ENCODE assay signal across 9 cellular contexts in genomic region chr1:168234846-168235547, GRCh38. TPM values are rescaled to one million over a fixed set of nuclear protein-coding genes. Genes with fewer than 3 reads are reported as not detected.
DNase-seq lines count a peak whose midpoint lies in the region; ATAC-seq, FAIRE-seq and TF ChIP-seq lines count a peak whose summit lies in the region.
"Had no signal": no experiment of that assay in that cellular context is flagged by ENCODE, and none has a peak within 500 bp of the region (broad histone marks: within the 10 kb centered on the region; RNA-seq: fewer than 3 reads in every experiment).

No MANE protein-coding gene starts in this region.

- no peaks in the 10 kb centered on the region for H3K9me3 ChIP-seq in BE2C

- no peak overlapping the region for H3K4me3 ChIP-seq in BE2C (ENCODE audit: low read depth, low read length)
- H3K4me3 ChIP-seq: skin epidermis had no signal

- FAIRE-seq in GM18507 (lab: Jason Lieb, UNC): peak; percentile 74

- peak; percentile 85 for TF ChIP-seq CTCF in BE2C (IDR thresholded peaks at IDR 0.05; ENCODE audit: low read depth, low read length)

- peak; percentile 85 for ATAC-seq in HG03045 (IDR thresholded peaks at IDR 0.05; ENCODE audit: unreplicated experiment)

- peaks cover 30% of the 10 kb centered on the region for H3K36me3 ChIP-seq in BE2C

- no peaks in the 10 kb centered on the region; the same call in 1 of the 2 replicates for H3K4me1 ChIP-seq in BE2C

- H3K27me3 ChIP-seq in BE2C: no peaks in the 10 kb centered on the region

- DNase-seq in BE2C (peak; percentile 49), GM18507 (ENCODE audit: extremely low spot score, insufficient read length, low read depth) (no peak), NCI-H446 treated with DMSO at 0.1 percent for 48 hours (lab: John Stamatoyannopoulos, UW) (peak; percentile 14), germinal center (ENCODE audit: low spot score) (peak; percentile 70)
- DNase-seq in activated T-cell treated with anti-CD3 and anti-CD28 coated beads, Interleukin-2, amount 50 U/mL, for 48 hours: peak; percentile 55 to 56
- DNase-seq in stimulated activated CD4-positive, alpha-beta T cell treated with anti-CD3 and anti-CD28 coated beads, Interleukin-15, amount 100 ng/mL, for 48 hours (ENCODE audit: low read depth in 2 of 2): peak; percentile 34 to 43
- no peak for DNase-seq in stimulated activated naive CD4-positive, alpha-beta T cell treated with Interleukin-2 at 50 U/mL for 16 hours (lab: John Stamatoyannopoulos, UW)

RNA-seq across cellular contexts. Expression of gene SFT2D2, which starts 9.2 kb away (rescaled TPM):
- polyA plus RNA-seq in BE2C (2012; ENCODE audit: insufficient read depth, insufficient read length, low read depth): 4.9 TPM

RNA-seq across cellular contexts. Expression of gene TBX19, which starts 45.7 kb away (rescaled TPM):
- 1.6 TPM for polyA plus RNA-seq in BE2C (2012; ENCODE audit: insufficient read depth, insufficient read length, low read depth)

RNA-seq across cellular contexts. Expression of gene TIPRL, which starts 56.2 kb away (rescaled TPM):
- polyA plus RNA-seq in BE2C (2012; ENCODE audit: insufficient read depth, insufficient read length, low read depth): 52.4 TPM

Comparison
In these comparisons a context has a peak if more than half of its experiments do, and no peak if none do; other contexts are left out.
1. DNase-seq: peak in BE2C (single experiment), NCI-H446 treated with DMSO at 0.1 percent for 48 hours (single experiment), activated T-cell treated with anti-CD3 and anti-CD28 coated beads, Interleukin-2, amount 50 U/mL, for 48 hours (2 of 2), germinal center (single experiment) and stimulated activated CD4-positive, alpha-beta T cell treated with anti-CD3 and anti-CD28 coated beads, Interleukin-15, amount 100 ng/mL, for 48 hours (2 of 2); none in GM18507 (single experiment) and stimulated activated naive CD4-positive, alpha-beta T cell treated with Interleukin-2 at 50 U/mL for 16 hours (single experiment).